1 cellular context compared by ENCODE assay signal in the genomic region with DNA sequence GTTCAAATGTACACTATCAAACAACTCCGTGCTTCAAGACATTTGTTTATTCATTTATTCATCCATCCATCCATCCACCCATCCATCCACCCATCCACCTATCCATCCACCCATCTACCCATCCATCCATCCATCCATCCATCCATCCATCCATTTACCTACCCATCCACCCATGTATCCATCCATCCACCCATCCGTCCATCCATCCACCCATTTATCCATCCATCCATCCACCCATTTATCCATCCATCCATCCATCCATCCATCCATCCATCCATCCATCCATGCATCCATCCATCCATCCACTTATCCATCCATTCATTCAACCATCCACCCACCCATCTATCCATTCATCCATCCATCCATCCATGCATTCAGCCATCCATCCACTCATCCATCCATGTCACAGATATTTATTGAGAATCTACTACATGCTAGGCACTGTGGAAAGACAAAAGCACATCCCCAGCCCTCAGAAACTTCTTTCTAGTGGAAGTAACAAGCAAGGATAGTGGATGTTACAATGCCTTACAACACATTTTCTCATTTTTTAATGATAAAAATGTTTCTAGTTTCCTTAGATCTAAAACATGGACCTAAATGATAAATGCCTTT.
TF ChIP-seq lines count a peak whose summit lies in the region.

No MANE protein-coding gene starts in this region.

TF ChIP-seq in H1, 55 proteins besides CTCF, POLR2A, EP300 and RAD21 (continued from another document):
- TF ChIP-seq ZNF274 (IDR thresholded peaks at IDR 0.05; ENCODE audit: borderline replicate concordance, extremely low read depth, low read length) (no peak), KDM1A (IDR thresholded peaks at IDR 0.05; ENCODE audit: borderline replicate concordance, low read length) (no peak), FOSL1 (IDR thresholded peaks at IDR 0.05; ENCODE audit: insufficient read depth, low read depth, low read length) (no peak), JUN (IDR thresholded peaks at IDR 0.05; ENCODE audit: low read depth, low read length) (no peak), BCL11A (IDR thresholded peaks at IDR 0.05; ENCODE audit: low read depth in 2 of 2, low read length in 2 of 2) (no peak)
- TF ChIP-seq, protein P1, sequence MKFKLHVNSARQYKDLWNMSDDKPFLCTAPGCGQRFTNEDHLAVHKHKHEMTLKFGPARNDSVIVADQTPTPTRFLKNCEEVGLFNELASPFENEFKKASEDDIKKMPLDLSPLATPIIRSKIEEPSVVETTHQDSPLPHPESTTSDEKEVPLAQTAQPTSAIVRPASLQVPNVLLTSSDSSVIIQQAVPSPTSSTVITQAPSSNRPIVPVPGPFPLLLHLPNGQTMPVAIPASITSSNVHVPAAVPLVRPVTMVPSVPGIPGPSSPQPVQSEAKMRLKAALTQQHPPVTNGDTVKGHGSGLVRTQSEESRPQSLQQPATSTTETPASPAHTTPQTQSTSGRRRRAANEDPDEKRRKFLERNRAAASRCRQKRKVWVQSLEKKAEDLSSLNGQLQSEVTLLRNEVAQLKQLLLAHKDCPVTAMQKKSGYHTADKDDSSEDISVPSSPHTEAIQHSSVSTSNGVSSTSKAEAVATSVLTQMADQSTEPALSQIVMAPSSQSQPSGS (IDR thresholded peaks at IDR 0.05; ENCODE audit: low read length) = no peak
